ENCODE assay signal across 25 cellular contexts in genomic region chr18:34522627-34523026, GRCh38.
DNase-seq lines count a peak whose midpoint lies in the region; ATAC-seq and TF ChIP-seq lines count a peak whose summit lies in the region.
"Had no signal": no experiment of that assay in that cellular context is flagged by ENCODE, and none has a peak within 500 bp of the region (broad histone marks: within the 10 kb centered on the region; RNA-seq: fewer than 3 reads in every experiment).

No MANE protein-coding gene starts in this region.

- no peak overlapping the region for H3K27ac Mint-ChIP-seq in glutamatergic neuron (ENCODE audit: unreplicated experiment)
- no peak overlapping the region for H3K27ac Mint-ChIP-seq in activated CD8-positive, alpha-beta memory T cell treated with anti-CD3 and anti-CD28 coated beads, Interleukin-2, amount 10 ng/mL, durations not matched to agents 7 days and 5 days
- H3K27ac Mint-ChIP-seq: activated B cell treated with CpG ODN at 0.5 μM for 24 hours; activated naive CD8-positive, alpha-beta T cell treated with anti-CD3 and anti-CD28 coated beads, Interleukin-2, amount 10 ng/mL, durations not matched to agents 7 days and 5 days; CD8-positive, alpha-beta T cell; effector memory CD8-positive, alpha-beta T cell; progenitor cell of endocrine pancreas; type B pancreatic cell had no signal

- intact Hi-C loops in Right ventricle myocardium inferior (cut with DNase I) (no loop called here), cardiac septum (cut with DNase I) (no loop called here), esophagus muscularis mucosa (cut with DNase I) (no loop called here)

- no peak for TF ChIP-seq CTCF in glutamatergic neuron (IDR thresholded peaks at IDR 0.05; ENCODE audit: partially characterized antibody, unreplicated experiment)
- TF ChIP-seq CTCF in esophagus muscularis mucosa (IDR thresholded peaks at IDR 0.05) = no peak

- H3K4me1 ChIP-seq in esophagus muscularis mucosa = peaks cover 0 to 4% (median 1%) of the 10 kb centered on the region in 4 donors
- H3K4me1 ChIP-seq: lower lobe of right lung had no signal

- H3K9me3 Mint-ChIP-seq in glutamatergic neuron (ENCODE audit: unreplicated experiment) = no peaks in the 10 kb centered on the region
- peaks cover 4% of the 10 kb centered on the region for H3K9me3 Mint-ChIP-seq in activated CD8-positive, alpha-beta memory T cell treated with anti-CD3 and anti-CD28 coated beads, Interleukin-2, amount 10 ng/mL, durations not matched to agents 7 days and 5 days (ENCODE audit: low read depth)
- H3K9me3 Mint-ChIP-seq: activated B cell treated with CpG ODN at 0.5 μM for 24 hours; activated naive CD8-positive, alpha-beta T cell treated with anti-CD3 and anti-CD28 coated beads, Interleukin-2, amount 10 ng/mL, durations not matched to agents 7 days and 5 days; type B pancreatic cell had no signal

- TF ChIP-seq POLR2A in esophagus muscularis mucosa (IDR thresholded peaks at IDR 0.05; ENCODE audit: low read depth) = no peak

- no peak overlapping the region for H3K4me3 ChIP-seq in esophagus muscularis mucosa
- H3K4me3 ChIP-seq: gastrocnemius medialis, lower lobe of right lung had no signal

- CTCF ChIA-PET in activated CD8-positive, alpha-beta memory T cell treated with anti-CD3 and anti-CD28 coated beads, Interleukin-2, amount 10 ng/mL, durations not matched to agents 7 days and 5 days (lab: Charles Lee) = no interaction called here

- no peaks in the 10 kb centered on the region for H3K36me3 Mint-ChIP-seq in glutamatergic neuron (ENCODE audit: unreplicated experiment)
- no peaks in the 10 kb centered on the region for H3K36me3 Mint-ChIP-seq in activated CD8-positive, alpha-beta memory T cell treated with anti-CD3 and anti-CD28 coated beads, Interleukin-2, amount 10 ng/mL, durations not matched to agents 7 days and 5 days
- H3K36me3 Mint-ChIP-seq: activated naive CD8-positive, alpha-beta T cell treated with anti-CD3 and anti-CD28 coated beads, Interleukin-2, amount 10 ng/mL, durations not matched to agents 7 days and 5 days; CD8-positive, alpha-beta T cell; type B pancreatic cell had no signal

- no peak overlapping the region for H3K4me3 Mint-ChIP-seq in glutamatergic neuron (ENCODE audit: unreplicated experiment)
- H3K4me3 Mint-ChIP-seq in activated CD8-positive, alpha-beta memory T cell treated with anti-CD3 and anti-CD28 coated beads, Interleukin-2, amount 10 ng/mL, durations not matched to agents 7 days and 5 days = no peak overlapping the region
- H3K4me3 Mint-ChIP-seq: activated B cell treated with CpG ODN at 0.5 μM for 24 hours; activated naive CD8-positive, alpha-beta T cell treated with anti-CD3 and anti-CD28 coated beads, Interleukin-2, amount 10 ng/mL, durations not matched to agents 7 days and 5 days; CD8-positive, alpha-beta T cell; effector memory CD8-positive, alpha-beta T cell; type B pancreatic cell had no signal

- 78% methylated on average over 3 of the region's 3 CpGs for WGBS in esophagus muscularis mucosa

- H3K27me3 Mint-ChIP-seq in glutamatergic neuron (ENCODE audit: unreplicated experiment) = no peaks in the 10 kb centered on the region
- H3K27me3 Mint-ChIP-seq in activated CD8-positive, alpha-beta memory T cell treated with anti-CD3 and anti-CD28 coated beads, Interleukin-2, amount 10 ng/mL, durations not matched to agents 7 days and 5 days = no peaks in the 10 kb centered on the region
- H3K27me3 Mint-ChIP-seq: activated B cell treated with CpG ODN at 0.5 μM for 24 hours; activated naive CD8-positive, alpha-beta T cell treated with anti-CD3 and anti-CD28 coated beads, Interleukin-2, amount 10 ng/mL, durations not matched to agents 7 days and 5 days; effector memory CD8-positive, alpha-beta T cell; progenitor cell of endocrine pancreas; type B pancreatic cell had no signal

- H3K27me3 ChIP-seq in esophagus muscularis mucosa = no peaks in the 10 kb centered on the region
- H3K27me3 ChIP-seq: gastrocnemius medialis had no signal

- no peak for DNase-seq in Right ventricle myocardium inferior (ENCODE audit: missing footprints)
- no peak for DNase-seq in cardiac septum (ENCODE audit: low spot score)
- DNase-seq in SHP77 (lab: John Stamatoyannopoulos, UW) = peak; percentile 44 to 65
- DNase-seq in glutamatergic neuron = peak; percentile 14
- DNase-seq in putamen (ENCODE audit: low spot score) = peak; percentile 17
- no peak for DNase-seq in activated CD8-positive, alpha-beta memory T cell treated with anti-CD3 and anti-CD28 coated beads, Interleukin-2, amount 10 ng/mL, durations not matched to agents 7 days and 5 days
- DNase-seq in NCI-H1436 (lab: John Stamatoyannopoulos, UW) = no peak
- DNase-seq in esophagus muscularis mucosa (ENCODE audit: extremely low spot score) = no peak
- DNase-seq: 8988T; activated B cell treated with CpG ODN at 0.5 μM for 24 hours; activated CD4-positive, alpha-beta T cell treated with anti-CD3 and anti-CD28 coated beads, Interleukin-2, amount 50 U/mL, for 48 hours; activated CD8-positive, alpha-beta memory T cell treated with anti-CD3 and anti-CD28 coated beads, Interleukin-2, amount 50 U/mL, for 48 hours; activated naive CD8-positive, alpha-beta T cell treated with anti-CD3 and anti-CD28 coated beads, Interleukin-2, amount 10 ng/mL, durations not matched to agents 7 days and 5 days; CD8-positive, alpha-beta T cell; DMS79; effector memory CD8-positive, alpha-beta T cell; gastrocnemius medialis; GOT3; lower lobe of right lung; NCI-H146; OCI-M1; stimulated activated CD8-positive, alpha-beta memory T cell treated with anti-CD3 and anti-CD28 coated beads, Interleukin-4, amount 100 ng/mL, for 48 hours had no signal

- no peaks in the 10 kb centered on the region for H3K9me3 ChIP-seq in esophagus muscularis mucosa
- H3K9me3 ChIP-seq: gastrocnemius medialis, lower lobe of right lung had no signal

- H3K36me3 ChIP-seq in esophagus muscularis mucosa = no peaks in the 10 kb centered on the region
- H3K36me3 ChIP-seq: gastrocnemius medialis, lower lobe of right lung had no signal

- peak; percentile 39 for ATAC-seq in Right ventricle myocardium inferior
- ATAC-seq in activated CD8-positive, alpha-beta memory T cell treated with anti-CD3 and anti-CD28 coated beads, Interleukin-2, amount 10 ng/mL, durations not matched to agents 7 days and 5 days = no peak
- ATAC-seq: CD8-positive, alpha-beta T cell; effector memory CD8-positive, alpha-beta T cell; esophagus mucosa; gastrocnemius medialis; lower lobe of right lung had no signal

- no peak for TF ChIP-seq EP300 in esophagus muscularis mucosa (IDR thresholded peaks at IDR 0.05)

- H3K4me1 Mint-ChIP-seq in glutamatergic neuron (ENCODE audit: low read depth, unreplicated experiment) = peaks cover 2% of the 10 kb centered on the region
- H3K4me1 Mint-ChIP-seq in activated CD8-positive, alpha-beta memory T cell treated with anti-CD3 and anti-CD28 coated beads, Interleukin-2, amount 10 ng/mL, durations not matched to agents 7 days and 5 days = no peaks in the 10 kb centered on the region
- H3K4me1 Mint-ChIP-seq: activated B cell treated with CpG ODN at 0.5 μM for 24 hours; activated naive CD8-positive, alpha-beta T cell treated with anti-CD3 and anti-CD28 coated beads, Interleukin-2, amount 10 ng/mL, durations not matched to agents 7 days and 5 days had no signal

- no peak overlapping the region for H3K27ac ChIP-seq in esophagus muscularis mucosa (replicated peaks in 1 of 4)
- H3K27ac ChIP-seq: gastrocnemius medialis, lower lobe of right lung had no signal

Comparison
In these comparisons a context has a peak if more than half of its experiments do, and no peak if none do; other contexts are left out.
1. DNase-seq: peak in SHP77 (2 of 2), glutamatergic neuron (single experiment) and putamen (single experiment); none in Right ventricle myocardium inferior (single experiment), cardiac septum (single experiment), activated CD8-positive, alpha-beta memory T cell treated with anti-CD3 and anti-CD28 coated beads, Interleukin-2, amount 10 ng/mL, durations not matched to agents 7 days and 5 days (single experiment), NCI-H1436 (single experiment) and esophagus muscularis mucosa (single experiment).